In genomic region chr9:128101231-128101641, GRCh38 we compare ENCODE assay signal across 14 cellular contexts. TPM values are rescaled to one million over a fixed set of nuclear protein-coding genes. Genes with fewer than 3 reads are reported as not detected.
DNase-seq lines count a peak whose midpoint lies in the region; ATAC-seq and TF ChIP-seq lines count a peak whose summit lies in the region.
"Had no signal": no experiment of that assay in that cellular context is flagged by ENCODE, and none has a peak within 500 bp of the region (broad histone marks: within the 10 kb centered on the region; RNA-seq: fewer than 3 reads in every experiment).

No MANE protein-coding gene starts in this region.

- 64 to 77% (median 66%) methylated on average over 12 of the region's 12 CpGs for WGBS in adrenal gland, 4 donors
- WGBS in prostate gland = 88% methylated on average over 12 of the region's 12 CpGs

- POLR2A ChIA-PET in CD8-positive, alpha-beta T cell (lab: Charles Lee) = interaction anchor here (1.9 kb wide), 1 partner anchor 29 kb away, joined by 4 read pairs; no protein-coding TSS in a partner anchor
- POLR2A ChIA-PET in T-cell (lab: Charles Lee) = no interaction called here

- no peak overlapping the region for H3K27ac ChIP-seq in CD8-positive, alpha-beta T cell (ENCODE audit: low read depth, low read length)
- H3K27ac ChIP-seq in adrenal gland = peak overlapping the region in 3 of 5 donors; percentile 24 to 98 (median 92)
- peak overlapping the region; percentile 53 for H3K27ac ChIP-seq in layer of hippocampus (ENCODE audit: low read depth, low read length)
- H3K27ac ChIP-seq in prostate gland = no peak overlapping the region
- H3K27ac ChIP-seq: colonic mucosa had no signal

- no peak for TF ChIP-seq CTCF in CD8-positive, alpha-beta T cell (IDR thresholded peaks at IDR 0.05)
- TF ChIP-seq CTCF in adrenal gland (IDR thresholded peaks at IDR 0.05) (no peak), prostate gland (IDR thresholded peaks at IDR 0.05) (no peak)

- DNase-seq in CD8-positive, alpha-beta T cell = no peak
- DNase-seq in adrenal gland = peak in 3 of 7 donors; percentile 50 to 59 (median 55)
- no peak for DNase-seq in stimulated activated naive CD4-positive, alpha-beta T cell (lab: John Stamatoyannopoulos, UW)
- no peak for DNase-seq in prostate gland (ENCODE audit: low spot score)
- DNase-seq in amygdala (lab: John Stamatoyannopoulos, UW) = no peak
- DNase-seq in T-cell = no peak
- DNase-seq: activated CD8-positive, alpha-beta memory T cell treated with anti-CD3 and anti-CD28 coated beads for 24 hours; activated naive CD8-positive, alpha-beta T cell treated with anti-CD3 and anti-CD28 coated beads, Interleukin-2, amount 10 ng/mL, durations not matched to agents 7 days and 5 days; AML-193; colonic mucosa; NCI-H2029 treated with DMSO at 0.1 percent for 48 hours; T-helper 9 cell had no signal

- peak overlapping the region; percentile 90 for H3K9ac ChIP-seq in skeletal muscle satellite cell (ENCODE audit: low read depth, low read length)

- no peaks in the 10 kb centered on the region for H3K9me3 ChIP-seq in CD8-positive, alpha-beta T cell (ENCODE audit: low read length)
- H3K9me3 ChIP-seq in adrenal gland (replicated peaks in 1 of 3) (no peaks in the 10 kb centered on the region), skeletal muscle satellite cell (replicated peaks; ENCODE audit: low read length) (no peaks in the 10 kb centered on the region), prostate gland (no peaks in the 10 kb centered on the region)
- H3K9me3 ChIP-seq: colonic mucosa had no signal

- H3K36me3 ChIP-seq in CD8-positive, alpha-beta T cell (ENCODE audit: insufficient read depth, low read length) = peaks cover 36% of the 10 kb centered on the region
- H3K36me3 ChIP-seq in adrenal gland (replicated peaks in 1 of 2) = peaks cover 0 to 49% of the 10 kb centered on the region in 2 donors
- peaks cover 48% of the 10 kb centered on the region for H3K36me3 ChIP-seq in skeletal muscle satellite cell (ENCODE audit: insufficient read depth, low read length)
- peaks cover 5 to 12% of the 10 kb centered on the region in 2 donors for H3K36me3 ChIP-seq in prostate gland

- ATAC-seq in CD8-positive, alpha-beta T cell = no peak
- ATAC-seq in T-cell (replicated peaks in 1 of 4) = no peak

- no peaks in the 10 kb centered on the region for H3K27me3 ChIP-seq in CD8-positive, alpha-beta T cell (ENCODE audit: insufficient read depth, low read length)
- no peaks in the 10 kb centered on the region for H3K27me3 ChIP-seq in adrenal gland
- H3K27me3 ChIP-seq in layer of hippocampus (ENCODE audit: control insufficient read depth, insufficient read depth, low read length) = no peaks in the 10 kb centered on the region
- no peaks in the 10 kb centered on the region for H3K27me3 ChIP-seq in skeletal muscle satellite cell (ENCODE audit: control insufficient read depth, insufficient read depth, low read length)
- no peaks in the 10 kb centered on the region for H3K27me3 ChIP-seq in prostate gland (replicated peaks; ENCODE audit: insufficient read depth)
- H3K27me3 ChIP-seq: colonic mucosa had no signal

- TF ChIP-seq POLR2A in adrenal gland (IDR thresholded peaks at IDR 0.05) (no peak), prostate gland (IDR thresholded peaks at IDR 0.05) (no peak)

- peak overlapping the region; percentile 96 for H3K4me2 ChIP-seq in skeletal muscle satellite cell (ENCODE audit: low read length)

- H3K36me3 Mint-ChIP-seq in CD8-positive, alpha-beta T cell = peaks cover 58% of the 10 kb centered on the region
- peaks cover 24% of the 10 kb centered on the region for H3K36me3 Mint-ChIP-seq in T-cell

- H3K4me3 Mint-ChIP-seq in CD8-positive, alpha-beta T cell = no peak overlapping the region
- no peak overlapping the region for H3K4me3 Mint-ChIP-seq in T-cell
- H3K4me3 Mint-ChIP-seq: activated naive CD8-positive, alpha-beta T cell treated with anti-CD3 and anti-CD28 coated beads, Interleukin-2, amount 10 ng/mL, durations not matched to agents 7 days and 5 days had no signal

- intact Hi-C loops in CD8-positive, alpha-beta T cell (cut with DNase I, micrococcal nuclease) = no loop called here
- intact Hi-C loops in adrenal gland (cut with DNase I) (no loop called here), prostate gland (cut with DNase I) (no loop called here)

- CTCF ChIA-PET in CD8-positive, alpha-beta T cell (lab: Charles Lee) = interaction anchor here (0.9 to 4.2 kb wide), 3 partner anchors 17 to 158 kb away, joined by 3 to 17 read pairs (median 7); no protein-coding TSS in a partner anchor
- CTCF ChIA-PET in T-cell (lab: Charles Lee) = interaction anchor here in 1 of 2 donors (0.6 kb wide), 1 partner anchor 21 kb away, joined by 4 read pairs; no protein-coding TSS in a partner anchor

- H3K9me3 Mint-ChIP-seq in CD8-positive, alpha-beta T cell = no peaks in the 10 kb centered on the region
- no peaks in the 10 kb centered on the region for H3K9me3 Mint-ChIP-seq in T-cell
- H3K9me3 Mint-ChIP-seq: activated naive CD8-positive, alpha-beta T cell treated with anti-CD3 and anti-CD28 coated beads, Interleukin-2, amount 10 ng/mL, durations not matched to agents 7 days and 5 days had no signal

- H3K27me3 Mint-ChIP-seq in CD8-positive, alpha-beta T cell (ENCODE audit: low read depth) = no peaks in the 10 kb centered on the region
- no peaks in the 10 kb centered on the region for H3K27me3 Mint-ChIP-seq in T-cell
- H3K27me3 Mint-ChIP-seq: activated naive CD8-positive, alpha-beta T cell treated with anti-CD3 and anti-CD28 coated beads, Interleukin-2, amount 10 ng/mL, durations not matched to agents 7 days and 5 days had no signal

- H3K27ac Mint-ChIP-seq in CD8-positive, alpha-beta T cell = peak overlapping the region; percentile 67
- peak overlapping the region in 1 of 2 donors; percentile 43 for H3K27ac Mint-ChIP-seq in T-cell
- H3K27ac Mint-ChIP-seq: activated naive CD8-positive, alpha-beta T cell treated with anti-CD3 and anti-CD28 coated beads, Interleukin-2, amount 10 ng/mL, durations not matched to agents 7 days and 5 days had no signal

- peaks cover 69% of the 10 kb centered on the region for H3K4me1 Mint-ChIP-seq in CD8-positive, alpha-beta T cell (ENCODE audit: low read depth)
- peaks cover 47 to 72% (median 70%) of the 10 kb centered on the region in 3 donors for H3K4me1 Mint-ChIP-seq in T-cell

- H3K4me1 ChIP-seq in CD8-positive, alpha-beta T cell (ENCODE audit: insufficient read depth, low read length) = peaks cover 68% of the 10 kb centered on the region
- H3K4me1 ChIP-seq in adrenal gland (replicated peaks in 1 of 2) (peaks cover 47 to 71% of the 10 kb centered on the region in 2 donors), skeletal muscle satellite cell (ENCODE audit: control insufficient read depth, insufficient read depth, low read length) (peaks cover 67% of the 10 kb centered on the region), prostate gland (replicated peaks) (peaks cover 27% of the 10 kb centered on the region)

- H3K4me3 ChIP-seq in CD8-positive, alpha-beta T cell (ENCODE audit: low read depth, low read length) = no peak overlapping the region
- H3K4me3 ChIP-seq in adrenal gland (no peak overlapping the region), skeletal muscle satellite cell (ENCODE audit: low read length) (no peak overlapping the region), prostate gland (no peak overlapping the region)
- H3K4me3 ChIP-seq: colonic mucosa had no signal

RNA-seq across cellular contexts. Expression of gene PTGES2, which starts 26.3 kb away (rescaled TPM):
- 10 to 100 TPM; 38.8 to 44.6 TPM for total RNA-seq in CD8-positive, alpha-beta T cell
- 100 to 1,000 TPM in 4 of 8 donors, 10 to 100 TPM in 4; 82.5 to 147 (median 101) TPM for total RNA-seq in adrenal gland
- 100 to 1,000 TPM in 2 of 3 donors, 10 to 100 TPM in 1; 69.5 to 104 (median 101) TPM for polyA plus RNA-seq in adrenal gland
- 85.9 and 97.0 TPM in 2 replicates for total RNA-seq in skeletal muscle satellite cell (2012; rRNA removed)
- 10 to 100 TPM; 89.4 to 96.1 TPM for total RNA-seq in prostate gland
- total RNA-seq in T-cell = 10 to 100 TPM; 60.2 to 91.7 (median 79.2) TPM

RNA-seq across cellular contexts. Expression of gene SLC25A25, which starts 33.2 kb away (rescaled TPM):
- total RNA-seq in CD8-positive, alpha-beta T cell = 10 to 100 TPM; 12.1 to 12.2 TPM
- 10 to 100 TPM; 11.4 to 60.6 (median 25.5) TPM for total RNA-seq in adrenal gland
- polyA plus RNA-seq in adrenal gland = 10 to 100 TPM; 13.6 to 14.1 (median 13.9) TPM
- 13.9 and 14.4 TPM in 2 replicates for total RNA-seq in skeletal muscle satellite cell (2012; rRNA removed)
- 10 to 100 TPM; 26.0 to 33.1 TPM for total RNA-seq in prostate gland
- 10 to 100 TPM; 11.8 to 21.0 (median 17.3) TPM for total RNA-seq in T-cell

RNA-seq across cellular contexts. Expression of gene NAIF1, which starts 34.1 kb away (rescaled TPM):
- 10 to 100 TPM; 14.4 to 15.0 TPM for total RNA-seq in CD8-positive, alpha-beta T cell
- total RNA-seq in adrenal gland (10 to 100 TPM in 6 of 8 donors, 1 to 10 TPM in 2; 8.0 to 20.7 (median 12.2) TPM), prostate gland (10 to 100 TPM; 12.3 to 12.6 TPM), T-cell (10 to 100 TPM; 11.6 to 14.9 (median 13.8) TPM)
- polyA plus RNA-seq in adrenal gland = 10 to 100 TPM in 2 of 3 donors, 1 to 10 TPM in 1; 6.6 to 12.8 (median 10.8) TPM
- total RNA-seq in skeletal muscle satellite cell (2012; rRNA removed) = 5.1 and 9.0 TPM in 2 replicates

RNA-seq across cellular contexts. Expression of gene LCN2, which starts 48.0 kb away (rescaled TPM):
- total RNA-seq in CD8-positive, alpha-beta T cell = not detected
- total RNA-seq in adrenal gland = 10 to 100 TPM in 1 of 8 donors, 1 to 10 TPM in 4, not detected in 3; 1.0 to 48.2 (median 1.2) TPM
- 1 to 10 TPM in 2 of 3 donors, under 1 TPM in 1; 0.37 to 1.9 (median 1.7) TPM for polyA plus RNA-seq in adrenal gland
- total RNA-seq in skeletal muscle satellite cell (2012; rRNA removed) = not detected in 2 replicates
- 10 to 100 TPM; 30.5 to 43.7 TPM for total RNA-seq in prostate gland
- total RNA-seq in T-cell = not detected
- total RNA-seq: activated naive CD8-positive, alpha-beta T cell treated with anti-CD3 and anti-CD28 coated beads, Interleukin-2, amount 10 ng/mL, durations not matched to agents 7 days and 5 days had no signal

RNA-seq across cellular contexts. Expression of gene BBLN, which starts 58.8 kb away (rescaled TPM):
- 10 to 100 TPM; 56.6 to 67.4 TPM for total RNA-seq in CD8-positive, alpha-beta T cell
- 1,000 to 10,000 TPM in 4 of 8 donors, 100 to 1,000 TPM in 4; 199 to 1,914 (median 666) TPM for total RNA-seq in adrenal gland
- 100 to 1,000 TPM in 2 of 3 donors, 1 to 10 TPM in 1; 5.5 to 924 (median 522) TPM for polyA plus RNA-seq in adrenal gland
- total RNA-seq in skeletal muscle satellite cell (2012; rRNA removed) = 35.2 and 41.3 TPM in 2 replicates
- 100 to 1,000 TPM; 333 to 437 TPM for total RNA-seq in prostate gland
- total RNA-seq in T-cell = 10 to 100 TPM; 50.0 to 85.9 (median 81.4) TPM

Comparison
In these comparisons a context has a peak if more than half of its experiments do, and no peak if none do; other contexts are left out.
1. H3K27ac ChIP-seq: peak in adrenal gland (3 of 5) and layer of hippocampus (single experiment); none in CD8-positive, alpha-beta T cell (single experiment) and prostate gland (0 of 2).